ENCODE assay signal across 2 cellular contexts in the genomic region with DNA sequence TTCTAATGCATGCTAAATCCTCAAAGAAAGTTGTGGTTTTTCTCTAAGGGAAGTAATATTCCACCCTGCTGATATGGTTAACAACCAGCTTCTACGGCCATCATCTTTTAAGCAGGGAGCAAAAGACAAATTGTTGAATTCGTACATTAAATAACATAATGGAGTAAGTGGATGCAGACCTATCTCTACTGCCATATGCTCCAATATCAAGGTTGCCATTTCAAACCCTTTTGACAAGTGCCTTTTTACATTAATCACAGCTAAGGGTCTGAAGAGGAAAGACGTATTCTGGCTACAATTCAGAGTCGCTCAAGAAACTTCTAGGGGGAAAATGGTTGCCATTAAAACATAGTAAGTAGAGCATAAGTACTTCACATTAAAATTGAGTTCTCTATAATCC.
TF ChIP-seq lines count a peak whose summit lies in the region.

No MANE protein-coding gene starts in this region.

TF ChIP-seq in K562, 482 proteins besides CTCF, POLR2A, EP300 and RAD21 (continues in another document):
- TF ChIP-seq MTA2 (IDR thresholded peaks at IDR 0.05; ENCODE audit: low read depth) (peak; percentile 9; the same call in 1 of the 2 replicates), DPF2 (IDR thresholded peaks at IDR 0.05) (peak; percentile 47), CBFA2T2 (conservative IDR thresholded peaks at IDR 0.05) (peak; percentile 45; the same call in 1 of the 2 replicates), NCOR1 (IDR thresholded peaks at IDR 0.05) (peak; percentile 30; the same call in 1 of the 2 replicates), KDM1A (IDR thresholded peaks at IDR 0.05) (peak; percentile 45 to 47; a peak in 2 of 4 replicates), CBFA2T3 (IDR thresholded peaks at IDR 0.05) (peak; percentile 71), PKNOX1 (IDR thresholded peaks at IDR 0.05) (peak; percentile 44; the same call in 1 of the 2 replicates), STAT5A (IDR thresholded peaks at IDR 0.05; ENCODE audit: borderline replicate concordance, low read length) (peak; percentile 28; the same call in 1 of the 2 replicates), MEIS2 (IDR thresholded peaks at IDR 0.05; ENCODE audit: partially characterized antibody) (peak; percentile 84), ARID1B (IDR thresholded peaks at IDR 0.05) (peak; percentile 73), ATF6 (CRISPR knock-in tag; IDR thresholded peaks at IDR 0.05) (no peak)
- TF ChIP-seq, protein P1, sequence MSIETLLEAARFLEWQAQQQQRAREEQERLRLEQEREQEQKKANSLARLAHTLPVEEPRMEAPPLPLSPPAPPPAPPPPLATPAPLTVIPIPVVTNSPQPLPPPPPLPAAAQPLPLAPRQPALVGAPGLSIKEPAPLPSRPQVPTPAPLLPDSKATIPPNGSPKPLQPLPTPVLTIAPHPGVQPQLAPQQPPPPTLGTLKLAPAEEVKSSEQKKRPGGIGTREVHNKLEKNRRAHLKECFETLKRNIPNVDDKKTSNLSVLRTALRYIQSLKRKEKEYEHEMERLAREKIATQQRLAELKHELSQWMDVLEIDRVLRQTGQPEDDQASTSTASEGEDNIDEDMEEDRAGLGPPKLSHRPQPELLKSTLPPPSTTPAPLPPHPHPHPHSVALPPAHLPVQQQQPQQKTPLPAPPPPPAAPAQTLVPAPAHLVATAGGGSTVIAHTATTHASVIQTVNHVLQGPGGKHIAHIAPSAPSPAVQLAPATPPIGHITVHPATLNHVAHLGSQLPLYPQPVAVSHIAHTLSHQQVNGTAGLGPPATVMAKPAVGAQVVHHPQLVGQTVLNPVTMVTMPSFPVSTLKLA (conservative IDR thresholded peaks at IDR 0.05) = 0 out of 4 replicates have a peak, but pooled peaks of 1 of the 2 experiments have one; percentile 23
- TF ChIP-seq, protein P2, sequence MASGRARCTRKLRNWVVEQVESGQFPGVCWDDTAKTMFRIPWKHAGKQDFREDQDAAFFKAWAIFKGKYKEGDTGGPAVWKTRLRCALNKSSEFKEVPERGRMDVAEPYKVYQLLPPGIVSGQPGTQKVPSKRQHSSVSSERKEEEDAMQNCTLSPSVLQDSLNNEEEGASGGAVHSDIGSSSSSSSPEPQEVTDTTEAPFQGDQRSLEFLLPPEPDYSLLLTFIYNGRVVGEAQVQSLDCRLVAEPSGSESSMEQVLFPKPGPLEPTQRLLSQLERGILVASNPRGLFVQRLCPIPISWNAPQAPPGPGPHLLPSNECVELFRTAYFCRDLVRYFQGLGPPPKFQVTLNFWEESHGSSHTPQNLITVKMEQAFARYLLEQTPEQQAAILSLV (tag; IDR thresholded peaks at IDR 0.05) = no peak
- TF ChIP-seq, protein P3, sequence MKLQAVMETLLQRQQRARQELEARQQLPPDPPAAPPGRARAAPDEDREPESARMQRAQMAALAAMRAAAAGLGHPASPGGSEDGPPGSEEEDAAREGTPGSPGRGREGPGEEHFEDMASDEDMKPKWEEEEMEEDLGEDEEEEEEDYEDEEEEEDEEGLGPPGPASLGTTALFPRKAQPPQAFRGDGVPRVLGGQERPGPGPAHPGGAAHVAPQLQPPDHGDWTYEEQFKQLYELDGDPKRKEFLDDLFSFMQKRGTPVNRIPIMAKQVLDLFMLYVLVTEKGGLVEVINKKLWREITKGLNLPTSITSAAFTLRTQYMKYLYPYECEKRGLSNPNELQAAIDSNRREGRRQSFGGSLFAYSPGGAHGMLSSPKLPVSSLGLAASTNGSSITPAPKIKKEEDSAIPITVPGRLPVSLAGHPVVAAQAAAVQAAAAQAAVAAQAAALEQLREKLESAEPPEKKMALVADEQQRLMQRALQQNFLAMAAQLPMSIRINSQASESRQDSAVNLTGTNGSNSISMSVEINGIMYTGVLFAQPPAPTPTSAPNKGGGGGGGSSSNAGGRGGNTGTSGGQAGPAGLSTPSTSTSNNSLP (IDR thresholded peaks at IDR 0.05; ENCODE audit: borderline replicate concordance, low read depth, low read length) = peak; percentile 28; the same call in 1 of the 2 replicates

TF ChIP-seq in neural cell, 6 proteins besides CTCF, POLR2A, EP300 and RAD21:
- TF ChIP-seq MXI1 (conservative IDR thresholded peaks at IDR 0.05; ENCODE audit: poor library complexity, severe bottlenecking) = peak; percentile 23
- no peak for TF ChIP-seq SMC3 (conservative IDR thresholded peaks at IDR 0.05; ENCODE audit: poor library complexity)
- TF ChIP-seq EZH2 (IDR thresholded peaks at IDR 0.05; ENCODE audit: borderline replicate concordance, insufficient read depth, low read length, poor library complexity, severe bottlenecking) = no peak
- TF ChIP-seq TAF1 (IDR thresholded peaks at IDR 0.05; ENCODE audit: low read depth) = no peak
- TF ChIP-seq POLR2AphosphoS5 (IDR thresholded peaks at IDR 0.05) = no peak
- TF ChIP-seq, protein P4, sequence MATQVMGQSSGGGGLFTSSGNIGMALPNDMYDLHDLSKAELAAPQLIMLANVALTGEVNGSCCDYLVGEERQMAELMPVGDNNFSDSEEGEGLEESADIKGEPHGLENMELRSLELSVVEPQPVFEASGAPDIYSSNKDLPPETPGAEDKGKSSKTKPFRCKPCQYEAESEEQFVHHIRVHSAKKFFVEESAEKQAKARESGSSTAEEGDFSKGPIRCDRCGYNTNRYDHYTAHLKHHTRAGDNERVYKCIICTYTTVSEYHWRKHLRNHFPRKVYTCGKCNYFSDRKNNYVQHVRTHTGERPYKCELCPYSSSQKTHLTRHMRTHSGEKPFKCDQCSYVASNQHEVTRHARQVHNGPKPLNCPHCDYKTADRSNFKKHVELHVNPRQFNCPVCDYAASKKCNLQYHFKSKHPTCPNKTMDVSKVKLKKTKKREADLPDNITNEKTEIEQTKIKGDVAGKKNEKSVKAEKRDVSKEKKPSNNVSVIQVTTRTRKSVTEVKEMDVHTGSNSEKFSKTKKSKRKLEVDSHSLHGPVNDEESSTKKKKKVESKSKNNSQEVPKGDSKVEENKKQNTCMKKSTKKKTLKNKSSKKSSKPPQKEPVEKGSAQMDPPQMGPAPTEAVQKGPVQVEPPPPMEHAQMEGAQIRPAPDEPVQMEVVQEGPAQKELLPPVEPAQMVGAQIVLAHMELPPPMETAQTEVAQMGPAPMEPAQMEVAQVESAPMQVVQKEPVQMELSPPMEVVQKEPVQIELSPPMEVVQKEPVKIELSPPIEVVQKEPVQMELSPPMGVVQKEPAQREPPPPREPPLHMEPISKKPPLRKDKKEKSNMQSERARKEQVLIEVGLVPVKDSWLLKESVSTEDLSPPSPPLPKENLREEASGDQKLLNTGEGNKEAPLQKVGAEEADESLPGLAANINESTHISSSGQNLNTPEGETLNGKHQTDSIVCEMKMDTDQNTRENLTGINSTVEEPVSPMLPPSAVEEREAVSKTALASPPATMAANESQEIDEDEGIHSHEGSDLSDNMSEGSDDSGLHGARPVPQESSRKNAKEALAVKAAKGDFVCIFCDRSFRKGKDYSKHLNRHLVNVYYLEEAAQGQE (IDR thresholded peaks at IDR 0.05; ENCODE audit: borderline replicate concordance) = no peak
TF ChIP-seq in neural cell: peak in this region for 1.
